Comparison of ENCODE assay signal across 8 cellular contexts in genomic region chr18:3585656-3586509, GRCh38.
DNase-seq lines count a peak whose midpoint lies in the region; ATAC-seq and TF ChIP-seq lines count a peak whose summit lies in the region.

No MANE protein-coding gene starts in this region.

- H3K9me3 Mint-ChIP-seq in T-helper 2 cell treated with Interferon-gamma antibody and Interleukin-4, amounts not matched to agents 5 μg/mL and 100 μg/mL, for 36 hours, result no peaks in the 10 kb centered on the region

- no peak overlapping the region for H3K4me3 ChIP-seq in astrocyte of the spinal cord (ENCODE audit: low read depth, low read length)

- no peaks in the 10 kb centered on the region for H3K36me3 Mint-ChIP-seq in T-helper 2 cell treated with Interferon-gamma antibody and Interleukin-4, amounts not matched to agents 5 μg/mL and 100 μg/mL, for 36 hours (ENCODE audit: low read depth)

- in situ Hi-C loops in GM13976 (cut with MboI; ENCODE audit: low sequenced_read_pairs, unreplicated experiment) (loop anchor here (25.0 kb wide), 1 partner anchor 599 kb away; no protein-coding TSS in a partner anchor), astrocyte of the spinal cord (cut with HindIII; ENCODE audit: low sequenced_read_pairs) (no loop called here)

- TF ChIP-seq CTCF in GM13976 (IDR thresholded peaks at IDR 0.05; ENCODE audit: borderline replicate concordance, control extremely low read depth, extremely low read depth, insufficient read depth, missing control alignments) (peak; percentile 72), astrocyte of the spinal cord (IDR thresholded peaks at IDR 0.05; ENCODE audit: low read depth, low read length) (peak; percentile 78)

- ATAC-seq in HG02885 (IDR thresholded peaks at IDR 0.05; ENCODE audit: poor library complexity, unreplicated experiment) (peak; percentile 32), HG03139 (IDR thresholded peaks at IDR 0.05; ENCODE audit: unreplicated experiment) (no peak)

- no peak overlapping the region for H3K27ac Mint-ChIP-seq in T-helper 2 cell treated with Interferon-gamma antibody and Interleukin-4, amounts not matched to agents 5 μg/mL and 100 μg/mL, for 36 hours

- no peak overlapping the region for H3K4me3 Mint-ChIP-seq in T-helper 2 cell treated with Interferon-gamma antibody and Interleukin-4, amounts not matched to agents 5 μg/mL and 100 μg/mL, for 36 hours

- DNase-seq in GM13976 (ENCODE audit: low spot score) (peak; percentile 55), NCI-H187 treated with DMSO at 0.1 percent for 48 hours (lab: John Stamatoyannopoulos, UW) (peak; percentile 36), astrocyte of the spinal cord (ENCODE audit: low read depth, low spot score) (peak; percentile 72), hypothalamus (lab: John Stamatoyannopoulos, UW) (peak in 41 of 51 donors; percentile 7 to 77 (median 37))
- peak; percentile 59 for DNase-seq in T-helper 2 cell treated with Interferon-gamma antibody and Interleukin-4, amounts not matched to agents 5 μg/mL and 100 μg/mL, for 36 hours (ENCODE audit: low spot score)
- DNase-seq in stimulated activated CD4-positive, alpha-beta T cell treated with anti-CD3 and anti-CD28 coated beads, Interleukin-12 subunit alpha, Interleukin-12 subunit beta, amount 100 ng/mL, for 48 hours (ENCODE audit: low read depth in 2 of 3, low spot score in 1 of 3), result peak; percentile 66 to 77 (median 70)

- no peaks in the 10 kb centered on the region for H3K27me3 Mint-ChIP-seq in T-helper 2 cell treated with Interferon-gamma antibody and Interleukin-4, amounts not matched to agents 5 μg/mL and 100 μg/mL, for 36 hours (ENCODE audit: low read depth)

- H3K4me1 Mint-ChIP-seq in T-helper 2 cell treated with Interferon-gamma antibody and Interleukin-4, amounts not matched to agents 5 μg/mL and 100 μg/mL, for 36 hours (ENCODE audit: low read depth), result peaks cover 26% of the 10 kb centered on the region
